ENCODE assay signal across 5 cellular contexts in genomic region chr17:38499230-38499629, GRCh38.
DNase-seq lines count a peak whose midpoint lies in the region; ATAC-seq, FAIRE-seq and TF ChIP-seq lines count a peak whose summit lies in the region.
"Not testable (repeated sequence)": the region's sequence is repeated elsewhere in the genome, so short reads cannot be mapped to it uniquely, and the experiment has no call there.

No MANE protein-coding gene starts in this region.

- not testable (repeated sequence) for H3K4me1 Mint-ChIP-seq in chondrocyte (ENCODE audit: low read depth)

- H3K4me3 ChIP-seq in K562; kidney (ENCODE audit: low read length in 2 of 2): not testable (repeated sequence)

- not testable (repeated sequence) for TF ChIP-seq POLR2A in K562 (conservative IDR thresholded peaks at IDR 0.05)

- H2AFZ ChIP-seq in K562 (ENCODE audit: low read depth, low read length): not testable (repeated sequence)

- H3K9me3 ChIP-seq in K562 (replicated peaks; ENCODE audit: control insufficient read depth, insufficient read depth, low read depth, low read length); kidney (ENCODE audit: control insufficient read depth in 1 of 2, low read length in 2 of 2): not testable (repeated sequence)

- CTCF ChIA-PET in K562 (lab: Yijun Ruan, JAX; ENCODE audit: low intra/inter-chr PET ratio): not testable (repeated sequence)

- H4K20me1 ChIP-seq in K562 (replicated peaks; ENCODE audit: control insufficient read depth, insufficient read depth, low read length): not testable (repeated sequence)

- H3K4me2 ChIP-seq in K562 (ENCODE audit: insufficient read depth, low read length): not testable (repeated sequence)

- H3K4me3 Mint-ChIP-seq in chondrocyte (ENCODE audit: unreplicated experiment): not testable (repeated sequence)

- POLR2A ChIA-PET in K562 (lab: Yijun Ruan, JAX): not testable (repeated sequence)

- not testable (repeated sequence) for H3K27ac ChIP-seq in K562 (ENCODE audit: extremely low read depth, low read depth, low read length); kidney (ENCODE audit: low read depth in 2 of 2, low read length in 2 of 2)

- not testable (repeated sequence) for TF ChIP-seq EP300 in K562 (IDR thresholded peaks at IDR 0.05; ENCODE audit: low read length)

- not testable (repeated sequence) for ATAC-seq in K562; Right ventricle myocardium superior (ENCODE audit: poor library complexity)

- not testable (repeated sequence) for H3K27me3 ChIP-seq in K562 (ENCODE audit: control insufficient read depth in 2 of 2, insufficient read depth in 2 of 2, low read length in 2 of 2)

- peaks cover 39% of the 10 kb centered on the region for H3K36me3 Mint-ChIP-seq in chondrocyte (ENCODE audit: low read depth)

- H3K9me1 ChIP-seq in K562 (ENCODE audit: control insufficient read depth, insufficient read depth, low read length): not testable (repeated sequence)

- peak; percentile 8 for DNase-seq in activated effector memory CD4-positive, alpha-beta T cell treated with anti-CD3 and anti-CD28 coated beads, Interleukin-2, amount 50 U/mL, for 16 hours
- not testable (repeated sequence) for DNase-seq in K562 (ENCODE audit: extremely low read depth in 1 of 4, low spot score in 3 of 4); chondrocyte (ENCODE audit: low spot score)
- DNase-seq in Right ventricle myocardium superior: peak; percentile 19
- peak; percentile 18 for DNase-seq in kidney

- TF ChIP-seq RAD21 in K562 (CRISPR knock-in tag; conservative IDR thresholded peaks at IDR 0.05 in 1 of 2, IDR thresholded peaks at IDR 0.05 in 1 of 2): not testable (repeated sequence)

- WGBS in K562 (ENCODE audit: insufficient coverage, low coverage, missing lambda C conversion rate): 9% methylated on average over 6 of the region's 10 CpGs

- peak overlapping the region; percentile 22 for H3K27ac Mint-ChIP-seq in chondrocyte (ENCODE audit: unreplicated experiment)

- not testable (repeated sequence) for TF ChIP-seq CTCF in K562 (IDR thresholded peaks at IDR 0.05 in 2 of 3, conservative IDR thresholded peaks at IDR 0.05 in 1 of 3; ENCODE audit: insufficient read depth in 2 of 3, low read depth in 1 of 3, low read length in 3 of 3); chondrocyte (IDR thresholded peaks at IDR 0.05); kidney (IDR thresholded peaks at IDR 0.05; ENCODE audit: borderline replicate concordance, extremely low read depth, insufficient read depth)

- not testable (repeated sequence) for H3K4me1 ChIP-seq in K562 (replicated peaks in 1 of 2; ENCODE audit: control insufficient read depth in 2 of 2, insufficient read depth in 2 of 2, low read length in 2 of 2); kidney (ENCODE audit: control insufficient read depth in 1 of 2, insufficient read depth in 1 of 2, low read depth in 1 of 2, low read length in 2 of 2)

- H3K27me3 Mint-ChIP-seq in chondrocyte (ENCODE audit: low read depth): not testable (repeated sequence)

- H3K79me2 ChIP-seq in K562 (ENCODE audit: control insufficient read depth, insufficient read depth, low read length): not testable (repeated sequence)

- H3K9me3 Mint-ChIP-seq in chondrocyte (ENCODE audit: low read depth): not testable (repeated sequence)

- not testable (repeated sequence) for BruUV-seq in K562 (replicated peaks; lab: Mats Ljungman, UMichigan)

- in situ Hi-C loops in K562 (cut with MboI): not testable (repeated sequence)

- FAIRE-seq in K562 (lab: Jason Lieb, UNC); kidney (lab: Jason Lieb, UNC): not testable (repeated sequence)

- not testable (repeated sequence) for H3K36me3 ChIP-seq in K562 (ENCODE audit: control insufficient read depth, insufficient read depth, low read length); kidney (ENCODE audit: control insufficient read depth in 1 of 2, insufficient read depth in 2 of 2, low read length in 2 of 2)

- H3K9ac ChIP-seq in K562 (ENCODE audit: insufficient read depth in 1 of 2, low read depth in 2 of 2, low read length in 2 of 2): 0 out of 4 replicates have a peak overlapping the region, but pooled peaks of 1 of the 2 experiments have one; percentile 58
- H3K9ac ChIP-seq in kidney (ENCODE audit: low read length in 2 of 2): not testable (repeated sequence)

- intact Hi-C loops in K562 (cut with micrococcal nuclease); Right ventricle myocardium superior (cut with DNase I): not testable (repeated sequence)
- intact Hi-C loops in kidney (cut with DNase I): loop anchor here (10.0 kb wide), 1 partner anchor 64 kb away; no protein-coding TSS in a partner anchor

TF ChIP-seq in K562, 482 proteins besides CTCF, POLR2A, EP300 and RAD21:
- not testable (repeated sequence) for TF ChIP-seq PBX2 (CRISPR knock-in tag; IDR thresholded peaks at IDR 0.05; ENCODE audit: low read depth)
- peak; percentile 81 for TF ChIP-seq PBX2 (tag; conservative IDR thresholded peaks at IDR 0.05; ENCODE audit: low read depth)
- peak; percentile 89 for TF ChIP-seq PKNOX1 (IDR thresholded peaks at IDR 0.05)
- peak; percentile 84 for TF ChIP-seq MEIS2 (IDR thresholded peaks at IDR 0.05; ENCODE audit: partially characterized antibody)
